10 cellular contexts compared by ENCODE assay signal in the genomic region with DNA sequence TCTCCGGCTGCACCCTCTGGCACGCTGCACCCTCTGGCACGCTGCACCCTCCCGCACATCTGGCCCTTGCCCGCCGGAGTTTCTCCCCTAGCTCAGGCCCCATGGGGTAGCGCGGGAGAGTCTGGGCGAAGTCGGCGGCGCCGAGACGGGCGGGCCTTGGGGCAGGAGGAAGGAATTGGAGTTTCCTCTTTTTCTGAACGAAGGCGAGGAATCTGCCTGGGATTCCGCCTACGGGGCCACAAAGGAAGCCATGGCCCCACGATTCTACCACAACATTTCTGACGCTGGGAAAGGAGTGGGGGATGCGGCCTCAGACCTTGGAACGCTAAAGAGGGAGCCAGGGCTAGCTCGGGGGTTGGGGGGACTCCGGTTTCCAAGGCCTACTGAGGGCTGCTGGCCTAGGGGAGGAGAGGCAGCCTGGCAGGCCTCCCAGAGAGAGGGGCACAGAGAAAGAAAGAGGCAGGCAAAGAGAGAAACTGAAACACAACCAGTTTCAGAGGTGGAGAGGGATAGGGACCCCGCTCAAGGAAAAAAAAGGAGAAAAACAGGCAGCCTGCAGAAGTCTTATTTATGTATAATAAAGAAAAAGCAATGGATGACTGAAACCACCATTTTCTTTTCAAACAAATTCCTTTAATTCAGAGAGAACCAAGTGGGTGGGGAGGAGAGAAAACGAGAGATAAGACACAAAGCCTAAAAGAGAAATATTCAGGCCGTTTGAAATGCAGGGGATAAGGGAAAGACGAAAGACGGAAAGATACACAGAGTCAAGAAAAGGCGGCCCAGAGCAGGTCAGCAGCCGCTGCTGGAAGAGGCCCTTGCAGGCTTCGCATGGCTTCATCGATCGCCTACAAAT. TPM values are rescaled to one million over a fixed set of nuclear protein-coding genes. Genes with fewer than 3 reads are reported as not detected.
DNase-seq lines count a peak whose midpoint lies in the region; ATAC-seq and TF ChIP-seq lines count a peak whose summit lies in the region.
"Had no signal": no experiment of that assay in that cellular context is flagged by ENCODE, and none has a peak within 500 bp of the region (broad histone marks: within the 10 kb centered on the region; RNA-seq: fewer than 3 reads in every experiment).

No MANE protein-coding gene starts in this region.

- no peak for TF ChIP-seq POLR2A in testis (IDR thresholded peaks at IDR 0.05)
- no peak for TF ChIP-seq POLR2A in stomach (IDR thresholded peaks at IDR 0.05)

- H3K9me3 ChIP-seq in CD4-positive, alpha-beta T cell (ENCODE audit: control insufficient read depth, low read length) = no peaks in the 10 kb centered on the region
- H3K9me3 ChIP-seq in testis = no peaks in the 10 kb centered on the region
- no peaks in the 10 kb centered on the region for H3K9me3 ChIP-seq in stomach
- no peaks in the 10 kb centered on the region for H3K9me3 ChIP-seq in aorta (ENCODE audit: control insufficient read depth, low read length)
- H3K9me3 ChIP-seq: colonic mucosa had no signal

- no peak overlapping the region for H3K4me3 ChIP-seq in H7 (ENCODE audit: insufficient read depth, low read depth, low read length)
- peak overlapping the region in 1 of 2 donors; percentile 20 for H3K4me3 ChIP-seq in testis
- peak overlapping the region in 2 of 4 donors; percentile 20 to 31 for H3K4me3 ChIP-seq in stomach
- no peak overlapping the region for H3K4me3 ChIP-seq in aorta (ENCODE audit: low read length in 2 of 2)
- H3K4me3 ChIP-seq: colonic mucosa had no signal

- H3K9me3 Mint-ChIP-seq in CD4-positive, alpha-beta T cell = no peaks in the 10 kb centered on the region
- H3K9me3 Mint-ChIP-seq in activated naive CD8-positive, alpha-beta T cell (ENCODE audit: low read depth) = no peaks in the 10 kb centered on the region
- no peaks in the 10 kb centered on the region for H3K9me3 Mint-ChIP-seq in naive thymus-derived CD8-positive, alpha-beta T cell

- CTCF ChIA-PET in CD4-positive, alpha-beta T cell (lab: Charles Lee) = no interaction called here

- no peaks in the 10 kb centered on the region for H3K36me3 Mint-ChIP-seq in CD4-positive, alpha-beta T cell (ENCODE audit: low read depth)
- no peaks in the 10 kb centered on the region for H3K36me3 Mint-ChIP-seq in activated naive CD8-positive, alpha-beta T cell
- peaks cover 0 to 2% (median 0%) of the 10 kb centered on the region in 3 donors for H3K36me3 Mint-ChIP-seq in naive thymus-derived CD8-positive, alpha-beta T cell

- peaks cover 48% of the 10 kb centered on the region for H3K4me1 Mint-ChIP-seq in CD4-positive, alpha-beta T cell (ENCODE audit: low read depth)
- H3K4me1 Mint-ChIP-seq in activated naive CD8-positive, alpha-beta T cell (ENCODE audit: low read depth) = peaks cover 40% of the 10 kb centered on the region
- peaks cover 27 to 65% (median 49%) of the 10 kb centered on the region in 4 donors for H3K4me1 Mint-ChIP-seq in naive thymus-derived CD8-positive, alpha-beta T cell

- H3K4me1 ChIP-seq in testis = peaks cover 8% of the 10 kb centered on the region
- peaks cover 41 to 76% (median 59%) of the 10 kb centered on the region in 4 donors for H3K4me1 ChIP-seq in stomach
- no peaks in the 10 kb centered on the region for H3K4me1 ChIP-seq in aorta (ENCODE audit: control insufficient read depth in 1 of 2, insufficient read depth in 2 of 2, low read length in 2 of 2)

- peaks cover 99% of the 10 kb centered on the region for H3K27me3 ChIP-seq in CD4-positive, alpha-beta T cell (ENCODE audit: control insufficient read depth, insufficient read depth, low read length)
- peaks cover 100% of the 10 kb centered on the region for H3K27me3 ChIP-seq in H7 (ENCODE audit: control insufficient read depth, insufficient read depth, low read length)
- no peaks in the 10 kb centered on the region for H3K27me3 ChIP-seq in testis
- H3K27me3 ChIP-seq in stomach = peaks cover 75 to 100% (median 100%) of the 10 kb centered on the region in 3 donors
- no peaks in the 10 kb centered on the region for H3K27me3 ChIP-seq in aorta (ENCODE audit: control insufficient read depth in 1 of 2, insufficient read depth in 2 of 2, low read length in 1 of 2)

- peaks cover 89% of the 10 kb centered on the region for H3K27me3 Mint-ChIP-seq in CD4-positive, alpha-beta T cell
- H3K27me3 Mint-ChIP-seq in activated naive CD8-positive, alpha-beta T cell = peaks cover 44% of the 10 kb centered on the region
- peaks cover 34 to 89% (median 70%) of the 10 kb centered on the region in 5 donors for H3K27me3 Mint-ChIP-seq in naive thymus-derived CD8-positive, alpha-beta T cell

- TF ChIP-seq EP300 in stomach (IDR thresholded peaks at IDR 0.05) = no peak

- 12 to 14% methylated on average over 23 to 35 of the region's 35 CpGs for whole genome bisulfite sequencing in testis, 2 donors
- WGBS in stomach, 5 donors = 8 to 14% (median 10%) methylated on average over 35 of the region's 35 CpGs
- WGBS in aorta, 2 donors = 23 to 24% methylated on average over 34 to 35 of the region's 35 CpGs

- H3K27ac ChIP-seq in CD4-positive, alpha-beta T cell (ENCODE audit: low read depth, low read length) = no peak overlapping the region
- no peak overlapping the region for H3K27ac ChIP-seq in testis
- no peak overlapping the region for H3K27ac ChIP-seq in stomach
- no peak overlapping the region for H3K27ac ChIP-seq in aorta (ENCODE audit: low read depth in 1 of 2, low read length in 2 of 2)
- H3K27ac ChIP-seq: colonic mucosa had no signal

- H3K36me3 ChIP-seq in H7 (replicated peaks; ENCODE audit: control insufficient read depth, insufficient read depth, low read length) (no peaks in the 10 kb centered on the region), testis (ENCODE audit: low read depth, missing control alignments) (no peaks in the 10 kb centered on the region), stomach (no peaks in the 10 kb centered on the region), aorta (ENCODE audit: control insufficient read depth in 1 of 2, insufficient read depth in 2 of 2, low read length in 1 of 2) (no peaks in the 10 kb centered on the region)
- H3K36me3 ChIP-seq: colonic mucosa had no signal

- no peak overlapping the region for H3K27ac Mint-ChIP-seq in CD4-positive, alpha-beta T cell
- peak overlapping the region; percentile 30 for H3K27ac Mint-ChIP-seq in activated naive CD8-positive, alpha-beta T cell
- H3K27ac Mint-ChIP-seq in naive thymus-derived CD8-positive, alpha-beta T cell = peak overlapping the region in 1 of 10 donors; percentile 64

- H3K4me3 Mint-ChIP-seq in CD4-positive, alpha-beta T cell = peak overlapping the region; percentile 34
- H3K4me3 Mint-ChIP-seq in activated naive CD8-positive, alpha-beta T cell = peak overlapping the region; percentile 69
- peak overlapping the region in 8 of 10 donors; percentile 16 to 83 (median 62) for H3K4me3 Mint-ChIP-seq in naive thymus-derived CD8-positive, alpha-beta T cell

- no peak for DNase-seq in CD4-positive, alpha-beta T cell
- DNase-seq in H7 = peak; percentile 68
- no peak for DNase-seq in naive thymus-derived CD8-positive, alpha-beta T cell
- no peak for DNase-seq in testis
- DNase-seq in central memory CD4-positive, alpha-beta T cell = no peak
- DNase-seq in stomach = no peak
- no peak for DNase-seq in aorta
- DNase-seq: colonic mucosa, foreskin melanocyte had no signal

- no peak for TF ChIP-seq CTCF in CD4-positive, alpha-beta T cell (IDR thresholded peaks at IDR 0.05)
- TF ChIP-seq CTCF in testis (IDR thresholded peaks at IDR 0.05) (no peak), stomach (IDR thresholded peaks at IDR 0.05) (no peak)

- ATAC-seq in CD4-positive, alpha-beta T cell (ENCODE audit: poor library complexity) = no peak
- no peak for ATAC-seq in naive thymus-derived CD8-positive, alpha-beta T cell
- ATAC-seq in aorta (ENCODE audit: low FRiP score) = no peak

- intact Hi-C loops in CD4-positive, alpha-beta T cell (cut with DNase I, micrococcal nuclease) = no loop called here
- intact Hi-C loops in testis (cut with DNase I; ENCODE audit: low total_unique reads) (no loop called here), stomach (cut with DNase I; ENCODE audit: low total_unique reads) (no loop called here), aorta (cut with DNase I) (no loop called here)

- POLR2A ChIA-PET in CD4-positive, alpha-beta T cell (lab: Charles Lee) = no interaction called here
- POLR2A ChIA-PET in naive thymus-derived CD8-positive, alpha-beta T cell (lab: Charles Lee) = no interaction called here

RNA-seq across cellular contexts. Expression of a gene that starts 4.3 kb away (rescaled TPM):
- not detected for total RNA-seq in CD4-positive, alpha-beta T cell
- total RNA-seq in H7 (2014; rRNA removed; shearing (Covaris generic)) = 0.11 TPM in 1 of 2 replicates, not detected in the other
- not detected for total RNA-seq in naive thymus-derived CD8-positive, alpha-beta T cell
- not detected for polyA plus RNA-seq in naive thymus-derived CD8-positive, alpha-beta T cell
- total RNA-seq in testis (1 to 10 TPM in 1 of 2 donors, under 1 TPM in 1; 0.99 to 1.7 TPM), stomach (1 to 10 TPM in 1 of 5 donors, under 1 TPM in 1, not detected in 3; 0.58 to 7.0 TPM), aorta (not detected)
- polyA plus RNA-seq in testis (ENCODE audit: insufficient read depth, low read depth, low replicate concordance) (0.44 TPM), stomach (not detected), aorta (under 1 TPM in 1 of 2 donors, not detected in 1; 0.13 TPM)
